In genomic region chr7:30321089-30321991, GRCh38 we compare ENCODE assay signal across 8 cellular contexts. TPM values are rescaled to one million over a fixed set of nuclear protein-coding genes. Genes with fewer than 3 reads are reported as not detected.
A peak's percentile ranks its signal among the peaks of the same experiment; 100 is the strongest.
DNase-seq lines count a peak whose midpoint lies in the region; ATAC-seq and TF ChIP-seq lines count a peak whose summit lies in the region.

No MANE protein-coding gene starts in this region.

- H3K9me3 Mint-ChIP-seq in stimulated activated naive B cell treated with anti-CD40 and anti-IgM and Interleukin-4, amounts not matched to agents 10 μg/mL and 1 μg/mL and 100 μg/mL, for 72 hours = peaks cover 0 to 2% of the 10 kb centered on the region in 2 donors

- peaks cover 7 to 9% of the 10 kb centered on the region in 2 donors for H3K36me3 Mint-ChIP-seq in stimulated activated naive B cell treated with anti-CD40 and anti-IgM and Interleukin-4, amounts not matched to agents 10 μg/mL and 1 μg/mL and 100 μg/mL, for 72 hours

- H3K27ac Mint-ChIP-seq in stimulated activated naive B cell treated with anti-CD40 and anti-IgM and Interleukin-4, amounts not matched to agents 10 μg/mL and 1 μg/mL and 100 μg/mL, for 72 hours = peak overlapping the region; percentile 97

- peak overlapping the region; percentile 85 to 86 for H3K4me3 Mint-ChIP-seq in stimulated activated naive B cell treated with anti-CD40 and anti-IgM and Interleukin-4, amounts not matched to agents 10 μg/mL and 1 μg/mL and 100 μg/mL, for 72 hours

- in situ Hi-C loops in SK-MEL-5 (cut with HindIII; ENCODE audit: low pct_unique_long_range_greater_than_20kb, low sequenced_read_pairs) = no loop called here

- peak overlapping the region; percentile 22 for H3K4me3 ChIP-seq in fibroblast of the aortic adventitia (ENCODE audit: low read depth, low read length)

- no peak for TF ChIP-seq CTCF in fibroblast of the aortic adventitia (IDR thresholded peaks at IDR 0.05; ENCODE audit: insufficient read depth, low read length)

- DNase-seq in NCI-H1092 treated with DMSO at 0.1 percent for 48 hours (lab: John Stamatoyannopoulos, UW) (peak; percentile 16), NCI-H1092 (lab: John Stamatoyannopoulos, UW) (no peak), SK-MEL-5 (ENCODE audit: low read depth, low spot score) (peak; percentile 46), fibroblast of the aortic adventitia (ENCODE audit: low read depth) (peak; percentile 50), DMS153 (lab: John Stamatoyannopoulos, UW) (no peak), GOT3 (lab: John Stamatoyannopoulos, UW) (no peak)
- no peak for DNase-seq in stimulated activated naive B cell treated with anti-CD40 and anti-IgM and Interleukin-4, amounts not matched to agents 10 μg/mL and 1 μg/mL and 100 μg/mL, for 72 hours

- ATAC-seq in stimulated activated naive B cell treated with anti-CD40 and anti-IgM and Interleukin-4, amounts not matched to agents 10 μg/mL and 1 μg/mL and 100 μg/mL, for 72 hours (replicated peaks) = peak in 1 of 2 donors; percentile 12
- no peak for ATAC-seq in GM18858 (IDR thresholded peaks at IDR 0.05; ENCODE audit: unreplicated experiment)

- peaks cover 46 to 66% of the 10 kb centered on the region in 2 donors for H3K4me1 Mint-ChIP-seq in stimulated activated naive B cell treated with anti-CD40 and anti-IgM and Interleukin-4, amounts not matched to agents 10 μg/mL and 1 μg/mL and 100 μg/mL, for 72 hours

- H3K27me3 Mint-ChIP-seq in stimulated activated naive B cell treated with anti-CD40 and anti-IgM and Interleukin-4, amounts not matched to agents 10 μg/mL and 1 μg/mL and 100 μg/mL, for 72 hours = no peaks in the 10 kb centered on the region

RNA-seq across cellular contexts. Expression of gene ZNRF2, which starts 36.9 kb away (rescaled TPM):
- total RNA-seq in SK-MEL-5 (2014; rRNA removed; shearing (Covaris generic)) = 27.8 and 34.7 TPM in 2 replicates
- 18.0 and 20.4 TPM in 2 replicates for polyA plus RNA-seq in SK-MEL-5 (2015; cell fraction: cytosol; rRNA removed)
- 16.1 and 16.2 TPM in 2 replicates for polyA plus RNA-seq in SK-MEL-5 (2015; cell fraction: nucleus; rRNA removed)
- 5.8 and 8.2 TPM in 2 replicates for total RNA-seq in fibroblast of the aortic adventitia (ENCODE audit: low replicate concordance)

Comparison
In these comparisons a context has a peak if more than half of its experiments do, and no peak if none do; other contexts are left out.
1. DNase-seq: peak in NCI-H1092 treated with DMSO at 0.1 percent for 48 hours (single experiment), SK-MEL-5 (single experiment) and fibroblast of the aortic adventitia (single experiment); none in NCI-H1092 (single experiment), stimulated activated naive B cell treated with anti-CD40 and anti-IgM and Interleukin-4, amounts not matched to agents 10 μg/mL and 1 μg/mL and 100 μg/mL, for 72 hours (single experiment), DMS153 (single experiment) and GOT3 (single experiment).